In the genomic region with DNA sequence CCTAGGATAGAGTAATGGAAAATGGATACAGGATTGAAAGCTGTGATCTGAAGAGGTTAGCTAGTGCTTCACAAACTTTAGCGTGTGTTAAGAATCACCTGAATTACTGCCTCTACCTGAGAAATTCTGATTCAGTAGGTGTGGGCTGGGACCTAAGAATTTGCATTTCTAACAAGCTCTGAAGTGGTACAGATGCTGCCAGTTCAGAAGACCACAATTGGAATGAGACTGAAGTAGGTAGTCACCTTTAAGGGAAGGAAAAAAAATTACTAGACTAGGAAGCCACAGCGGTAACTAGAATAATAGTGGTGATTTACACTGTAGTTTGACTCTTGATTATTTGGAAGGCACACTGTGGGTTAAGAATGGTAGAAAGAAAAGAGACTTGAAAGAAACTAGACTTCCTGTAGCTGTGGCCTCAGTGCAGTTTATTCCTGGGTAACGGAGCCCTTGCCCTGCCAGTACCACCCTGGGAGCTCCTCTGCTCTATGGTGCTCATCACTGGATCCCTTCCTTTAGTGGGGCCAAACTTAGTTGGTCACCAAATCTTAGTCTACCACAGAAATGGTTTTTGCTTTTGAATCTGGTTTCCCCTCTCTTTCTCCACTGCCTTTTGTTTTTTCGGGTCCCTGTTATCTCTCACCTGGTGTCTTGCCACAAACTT, we compare ENCODE assay signal across 11 cellular contexts. TPM values are rescaled to one million over a fixed set of nuclear protein-coding genes. Genes with fewer than 3 reads are reported as not detected.
A peak's percentile ranks its signal among the peaks of the same experiment; 100 is the strongest.
DNase-seq lines count a peak whose midpoint lies in the region; ATAC-seq and TF ChIP-seq lines count a peak whose summit lies in the region.
"Had no signal": no experiment of that assay in that cellular context is flagged by ENCODE, and none has a peak within 500 bp of the region (broad histone marks: within the 10 kb centered on the region; RNA-seq: fewer than 3 reads in every experiment).

No MANE protein-coding gene starts in this region.

- no peak overlapping the region for H3K4me2 ChIP-seq in mesenchymal stem cell (ENCODE audit: low read length, poor library complexity, severe bottlenecking)

- 97% methylated on average over 4 of the region's 4 CpGs for WGBS in mesenchymal stem cell

- no peaks in the 10 kb centered on the region for H3K27me3 ChIP-seq in mesenchymal stem cell (ENCODE audit: control insufficient read depth in 1 of 2, insufficient read depth in 1 of 2, low read length in 2 of 2)
- H3K27me3 ChIP-seq: right atrium auricular region had no signal

- peaks cover 21 to 67% of the 10 kb centered on the region in 2 experiments for H3K36me3 ChIP-seq in mesenchymal stem cell (ENCODE audit: control insufficient read depth in 1 of 2, insufficient read depth in 2 of 2, low read depth in 1 of 2, low read length in 2 of 2)

- no peaks in the 10 kb centered on the region for H3K9me3 Mint-ChIP-seq in activated naive CD4-positive, alpha-beta T cell treated with anti-CD3 and anti-CD28 coated beads for 36 hours
- no peaks in the 10 kb centered on the region for H3K9me3 Mint-ChIP-seq in endothelial cell (ENCODE audit: unreplicated experiment)
- H3K9me3 Mint-ChIP-seq in stimulated activated naive CD8-positive, alpha-beta T cell treated with anti-CD3 and anti-CD28 coated beads, Interleukin-15, amount 100 ng/mL, for 72 hours, result no peaks in the 10 kb centered on the region

- H2BK15ac ChIP-seq in mesenchymal stem cell (ENCODE audit: low read depth, poor library complexity, severe bottlenecking), result no peak overlapping the region

- H4K8ac ChIP-seq in mesenchymal stem cell (ENCODE audit: low read length), result no peak overlapping the region

- no peak overlapping the region for H2BK5ac ChIP-seq in mesenchymal stem cell (ENCODE audit: low read depth, low read length, poor library complexity, severe bottlenecking)

- H3K18ac ChIP-seq in mesenchymal stem cell (ENCODE audit: low read depth in 1 of 2, low read length in 2 of 2), result no peak overlapping the region

- CTCF ChIA-PET in activated naive CD4-positive, alpha-beta T cell treated with anti-CD3 and anti-CD28 coated beads for 36 hours (lab: Charles Lee), result interaction anchor here (0.5 to 6.9 kb wide), 5 partner anchors 8 to 198 kb away, joined by 3 to 33 read pairs (median 3); a partner anchor contains a TSS

- H3K36me3 Mint-ChIP-seq in activated naive CD4-positive, alpha-beta T cell treated with anti-CD3 and anti-CD28 coated beads for 36 hours (ENCODE audit: low read depth), result peaks cover 37% of the 10 kb centered on the region
- H3K36me3 Mint-ChIP-seq in endothelial cell (ENCODE audit: low read depth, unreplicated experiment), result peaks cover 38% of the 10 kb centered on the region

- peaks cover 70% of the 10 kb centered on the region for H3K4me1 Mint-ChIP-seq in activated naive CD4-positive, alpha-beta T cell treated with anti-CD3 and anti-CD28 coated beads for 36 hours (ENCODE audit: low read depth)
- H3K4me1 Mint-ChIP-seq in endothelial cell (ENCODE audit: unreplicated experiment), result peaks cover 42% of the 10 kb centered on the region
- peaks cover 86% of the 10 kb centered on the region for H3K4me1 Mint-ChIP-seq in stimulated activated naive CD8-positive, alpha-beta T cell treated with anti-CD3 and anti-CD28 coated beads, Interleukin-15, amount 100 ng/mL, for 72 hours

- H3K9ac ChIP-seq in mesenchymal stem cell (ENCODE audit: low read length), result no peak overlapping the region

- intact Hi-C loops in activated naive CD4-positive, alpha-beta T cell treated with anti-CD3 and anti-CD28 coated beads for 36 hours (cut with micrococcal nuclease), result loop anchor here (1.0 kb wide), 1 partner anchor 18 kb away; no protein-coding TSS in a partner anchor

- H3K4ac ChIP-seq in mesenchymal stem cell (ENCODE audit: low read depth in 1 of 2, low read length in 2 of 2), result no peak overlapping the region

- H2BK120ac ChIP-seq in mesenchymal stem cell (ENCODE audit: low read depth, low read length), result no peak overlapping the region

- no peak for TF ChIP-seq CTCF in VCaP (conservative IDR thresholded peaks at IDR 0.05)
- TF ChIP-seq CTCF in endothelial cell (IDR thresholded peaks at IDR 0.05; ENCODE audit: unreplicated experiment), result no peak

- no peak overlapping the region for H2BK12ac ChIP-seq in mesenchymal stem cell (ENCODE audit: low read length in 2 of 2)

- H3K23ac ChIP-seq in mesenchymal stem cell (ENCODE audit: low read length in 2 of 2), result no peak overlapping the region

- H2AFZ ChIP-seq in mesenchymal stem cell (ENCODE audit: low read depth, low read length), result no peak overlapping the region

- H3K79me1 ChIP-seq in mesenchymal stem cell (replicated peaks; ENCODE audit: low read length, poor library complexity, severe bottlenecking), result peaks cover 18% of the 10 kb centered on the region

- 0 out of 2 replicates have a peak overlapping the region, but pooled peaks have one; percentile 7 for H3K27ac ChIP-seq in VCaP
- no peak overlapping the region for H3K27ac ChIP-seq in mesenchymal stem cell (ENCODE audit: low read length, poor library complexity, severe bottlenecking)
- H3K27ac ChIP-seq: right atrium auricular region had no signal

- H3K4me3 ChIP-seq in mesenchymal stem cell (ENCODE audit: insufficient read depth in 1 of 2, low read depth in 1 of 2, low read length in 2 of 2), result no peak overlapping the region
- H3K4me3 ChIP-seq: right atrium auricular region had no signal

- no peak overlapping the region for H3K14ac ChIP-seq in mesenchymal stem cell (ENCODE audit: low read length in 2 of 2)

- no peaks in the 10 kb centered on the region for H3K27me3 Mint-ChIP-seq in activated naive CD4-positive, alpha-beta T cell treated with anti-CD3 and anti-CD28 coated beads for 36 hours (ENCODE audit: low read depth)
- H3K27me3 Mint-ChIP-seq in endothelial cell (ENCODE audit: unreplicated experiment), result no peaks in the 10 kb centered on the region
- H3K27me3 Mint-ChIP-seq in stimulated activated naive CD8-positive, alpha-beta T cell treated with anti-CD3 and anti-CD28 coated beads, Interleukin-15, amount 100 ng/mL, for 72 hours, result no peaks in the 10 kb centered on the region

- H2AK5ac ChIP-seq in mesenchymal stem cell (ENCODE audit: low read length, severe bottlenecking), result no peak overlapping the region

- peak; percentile 49 for DNase-seq in activated naive CD4-positive, alpha-beta T cell treated with anti-CD3 and anti-CD28 coated beads for 36 hours
- DNase-seq in activated naive CD4-positive, alpha-beta T cell (lab: John Stamatoyannopoulos, UW), result no peak
- DNase-seq in endothelial cell (ENCODE audit: low spot score) (no peak), mesenchymal stem cell (no peak), kidney tubule cell (ENCODE audit: low spot score) (no peak)
- peak in 1 of 2 donors; percentile 32 for DNase-seq in stimulated activated naive CD8-positive, alpha-beta T cell treated with anti-CD3 and anti-CD28 coated beads, Interleukin-15, amount 100 ng/mL, for 72 hours
- DNase-seq: NCI-H526 had no signal

- H3K9me3 ChIP-seq in mesenchymal stem cell (ENCODE audit: control insufficient read depth, low read length), result no peaks in the 10 kb centered on the region
- H3K9me3 ChIP-seq: right atrium auricular region had no signal

- peak overlapping the region; percentile 8 for H3K4me3 Mint-ChIP-seq in activated naive CD4-positive, alpha-beta T cell treated with anti-CD3 and anti-CD28 coated beads for 36 hours
- peak overlapping the region; percentile 8 for H3K4me3 Mint-ChIP-seq in endothelial cell (ENCODE audit: unreplicated experiment)
- peak overlapping the region; percentile 17 to 30 for H3K4me3 Mint-ChIP-seq in stimulated activated naive CD8-positive, alpha-beta T cell treated with anti-CD3 and anti-CD28 coated beads, Interleukin-15, amount 100 ng/mL, for 72 hours

- H3K4me1 ChIP-seq in mesenchymal stem cell (ENCODE audit: control insufficient read depth, insufficient read depth, low read depth, low read length), result peaks cover 4% of the 10 kb centered on the region

- ATAC-seq in stimulated activated naive CD8-positive, alpha-beta T cell treated with anti-CD3 and anti-CD28 coated beads, Interleukin-15, amount 100 ng/mL, for 72 hours, result peak; percentile 56
- no peak for ATAC-seq in HG03432 (IDR thresholded peaks at IDR 0.05; ENCODE audit: unreplicated experiment)
- ATAC-seq: HCT116 had no signal

- H3K27ac Mint-ChIP-seq in activated naive CD4-positive, alpha-beta T cell treated with anti-CD3 and anti-CD28 coated beads for 36 hours, result peak overlapping the region; percentile 65
- H3K27ac Mint-ChIP-seq in endothelial cell (ENCODE audit: unreplicated experiment), result peak overlapping the region; percentile 11
- H3K27ac Mint-ChIP-seq in stimulated activated naive CD8-positive, alpha-beta T cell treated with anti-CD3 and anti-CD28 coated beads, Interleukin-15, amount 100 ng/mL, for 72 hours, result peak overlapping the region in 1 of 2 donors; percentile 54

- H4K91ac ChIP-seq in mesenchymal stem cell (ENCODE audit: low read length), result no peak overlapping the region

RNA-seq across cellular contexts. Expression of a gene that starts 43.6 kb away (rescaled TPM):
- 10 to 100 TPM; 65.0 to 65.9 TPM for total RNA-seq in activated naive CD4-positive, alpha-beta T cell treated with anti-CD3 and anti-CD28 coated beads for 36 hours
- total RNA-seq in endothelial cell (ENCODE audit: unreplicated experiment), result 115 TPM
- polyA plus RNA-seq in mesenchymal stem cell (2013, experiment 1 of 2), result 46.7 TPM
- polyA plus RNA-seq in mesenchymal stem cell (2013, experiment 2 of 2), result 43.3 TPM

RNA-seq across cellular contexts. Expression of a gene that starts 48.4 kb away (rescaled TPM):
- total RNA-seq in activated naive CD4-positive, alpha-beta T cell treated with anti-CD3 and anti-CD28 coated beads for 36 hours, result 10 to 100 TPM; 10.6 to 11.2 TPM
- total RNA-seq in endothelial cell (ENCODE audit: unreplicated experiment), result 7.6 TPM
- polyA plus RNA-seq in mesenchymal stem cell (2013, experiment 1 of 2), result 8.1 TPM
- 8.6 TPM for polyA plus RNA-seq in mesenchymal stem cell (2013, experiment 2 of 2)
